Comparison of ENCODE assay signal across 1 cellular context in genomic region chr1:6030547-6031261, GRCh38.
TF ChIP-seq lines count a peak whose summit lies in the region.

No MANE protein-coding gene starts in this region.

TF ChIP-seq in HCT116, 20 proteins besides CTCF, POLR2A, EP300 and RAD21:
- TF ChIP-seq ATF3 (IDR thresholded peaks at IDR 0.05) (no peak), ELF1 (IDR thresholded peaks at IDR 0.05; ENCODE audit: borderline replicate concordance, low read depth) (no peak), EZH2phosphoT487 (IDR thresholded peaks at IDR 0.05; ENCODE audit: borderline replicate concordance) (no peak), ZNF274 (IDR thresholded peaks at IDR 0.05; ENCODE audit: low read depth, low read length) (no peak)
